In genomic region chr10:2948127-2948854, GRCh38 we compare ENCODE assay signal across 10 cellular contexts.
A peak's percentile ranks its signal among the peaks of the same experiment; 100 is the strongest.
DNase-seq lines count a peak whose midpoint lies in the region; ATAC-seq, FAIRE-seq and TF ChIP-seq lines count a peak whose summit lies in the region.
"Had no signal": no experiment of that assay in that cellular context is flagged by ENCODE, and none has a peak within 500 bp of the region (broad histone marks: within the 10 kb centered on the region; RNA-seq: fewer than 3 reads in every experiment).

No MANE protein-coding gene starts in this region.

- TF ChIP-seq POLR2A in GM12891 (IDR thresholded peaks at IDR 0.05; ENCODE audit: low read depth, low read length), result no peak

- intact Hi-C loops in left colon (cut with DNase I, micrococcal nuclease), result no loop called here

- no peak for DNase-seq in GM12891 (ENCODE audit: insufficient read length, low spot score)
- DNase-seq in C1 segment of cervical spinal cord (lab: John Stamatoyannopoulos, UW), result no peak
- DNase-seq in left colon, result no peak
- DNase-seq in HPDE6-E6E7 (ENCODE audit: extremely low spot score), result no peak
- no peak for DNase-seq in NCI-H1436 (lab: John Stamatoyannopoulos, UW)
- DNase-seq: NCI-H345, SJCRH30 had no signal

- FAIRE-seq in GM12891 (lab: Jason Lieb, UNC), result peak; percentile 58

- ATAC-seq in GM19025 (IDR thresholded peaks at IDR 0.05; ENCODE audit: low read depth, unreplicated experiment), result peak; percentile 67
- ATAC-seq in HG02623 (IDR thresholded peaks at IDR 0.05; ENCODE audit: unreplicated experiment), result peak; percentile 55
- peak; percentile 72 for ATAC-seq in HG03442 (IDR thresholded peaks at IDR 0.05; ENCODE audit: unreplicated experiment)
- ATAC-seq in left colon, result no peak

TF ChIP-seq in GM12891, 5 proteins besides CTCF, POLR2A, EP300 and RAD21:
- TF ChIP-seq PAX5 (IDR thresholded peaks at IDR 0.05; ENCODE audit: insufficient read depth, low read length, severe bottlenecking) (no peak), SPI1 (IDR thresholded peaks at IDR 0.05; ENCODE audit: low read depth, low read length) (no peak), POU2F2 (IDR thresholded peaks at IDR 0.05; ENCODE audit: low read depth, low read length) (no peak), POLR2AphosphoS5 (IDR thresholded peaks at IDR 0.05; ENCODE audit: low read depth, low read length) (no peak), TAF1 (IDR thresholded peaks at IDR 0.05; ENCODE audit: low read depth, low read length) (no peak)
TF ChIP-seq in GM12891: peak in this region for 0.
